In the genomic region with DNA sequence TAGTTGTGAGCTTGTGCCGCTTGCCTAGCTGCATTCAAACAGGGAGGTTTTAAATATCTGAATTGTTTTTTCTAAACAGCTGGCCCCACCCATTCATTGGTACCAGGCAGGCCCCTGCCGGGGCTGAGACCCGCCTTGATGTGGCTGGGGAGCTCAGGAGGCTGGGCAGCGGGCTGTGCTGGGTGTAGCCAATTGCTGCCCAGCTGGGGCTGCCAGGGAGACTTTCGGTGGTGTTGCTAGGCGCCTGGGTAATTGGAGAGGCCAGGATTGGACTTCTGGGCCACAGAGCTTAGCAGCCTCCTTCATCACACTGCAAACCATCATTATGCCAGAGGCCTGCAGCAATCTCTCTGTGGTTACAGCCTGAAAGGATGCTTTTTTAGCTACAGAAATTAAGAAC, we compare ENCODE assay signal across 13 cellular contexts. TPM values are rescaled to one million over a fixed set of nuclear protein-coding genes. Genes with fewer than 3 reads are reported as not detected.
DNase-seq lines count a peak whose midpoint lies in the region; ATAC-seq and TF ChIP-seq lines count a peak whose summit lies in the region.
"Had no signal": no experiment of that assay in that cellular context is flagged by ENCODE, and none has a peak within 500 bp of the region (broad histone marks: within the 10 kb centered on the region; RNA-seq: fewer than 3 reads in every experiment).

No MANE protein-coding gene starts in this region.

- CTCF ChIA-PET in Panc1 (lab: Charles Lee): no interaction called here

- no TSS peak for BruUV-seq in Panc1 (replicated peaks; lab: Mats Ljungman, UMichigan)

- DNase-seq in NCI-H510A (lab: John Stamatoyannopoulos, UW): peak; percentile 42
- DNase-seq in NCI-H510A treated with DMSO at 0.1 percent for 48 hours (lab: John Stamatoyannopoulos, UW): no peak
- DNase-seq in Panc1 (ENCODE audit: low read depth, low spot score): no peak
- peak; percentile 98 for DNase-seq in globus pallidus (ENCODE audit: low spot score)
- DNase-seq in stimulated activated effector memory CD8-positive, alpha-beta T cell treated with anti-CD3 and anti-CD28 coated beads, Interleukin-12 subunit alpha, Interleukin-12 subunit beta, amount 100 ng/mL, for 72 hours (ENCODE audit: low spot score in 2 of 2): no peak
- DNase-seq in activated naive CD8-positive, alpha-beta T cell treated with anti-CD3 and anti-CD28 coated beads, Interleukin-2, amount 50 U/mL, for 24 hours: no peak
- no peak for DNase-seq in type B pancreatic cell (ENCODE audit: extremely low spot score, unreplicated experiment)
- DNase-seq: activated T-cell treated with anti-CD3 and anti-CD28 coated beads, Interleukin-2, amount 50 U/mL, for 48 hours; lower lobe of right lung had no signal

- peaks cover 6% of the 10 kb centered on the region for H3K4me1 Mint-ChIP-seq in stimulated activated effector memory CD8-positive, alpha-beta T cell treated with anti-CD3 and anti-CD28 coated beads, Interleukin-12 subunit alpha, Interleukin-12 subunit beta, amount 100 ng/mL, for 72 hours
- no peaks in the 10 kb centered on the region for H3K4me1 Mint-ChIP-seq in activated naive CD8-positive, alpha-beta T cell treated with anti-CD3 and anti-CD28 coated beads, Interleukin-2, amount 50 U/mL, for 24 hours
- H3K4me1 Mint-ChIP-seq in type B pancreatic cell (ENCODE audit: unreplicated experiment): no peaks in the 10 kb centered on the region

- no peak overlapping the region for H3K4me3 ChIP-seq in Panc1 (ENCODE audit: low read depth in 2 of 2, low read length in 2 of 2)
- H3K4me3 ChIP-seq: lower lobe of right lung, upper lobe of left lung had no signal

- ATAC-seq in Panc1 (peak; percentile 38), GM18861 (IDR thresholded peaks at IDR 0.05; ENCODE audit: unreplicated experiment) (no peak)
- ATAC-seq in stimulated activated effector memory CD8-positive, alpha-beta T cell treated with anti-CD3 and anti-CD28 coated beads, Interleukin-12 subunit alpha, Interleukin-12 subunit beta, amount 100 ng/mL, for 72 hours: peak; percentile 41
- no peak for ATAC-seq in activated naive CD8-positive, alpha-beta T cell treated with anti-CD3 and anti-CD28 coated beads, Interleukin-2, amount 50 U/mL, for 24 hours
- ATAC-seq: lower lobe of right lung had no signal

- H3K9me3 ChIP-seq in Panc1 (ENCODE audit: control insufficient read depth, insufficient read depth, low read depth, low read length): no peaks in the 10 kb centered on the region
- H3K9me3 ChIP-seq: lower lobe of right lung, upper lobe of left lung had no signal

- no peaks in the 10 kb centered on the region for H3K9me3 Mint-ChIP-seq in stimulated activated effector memory CD8-positive, alpha-beta T cell treated with anti-CD3 and anti-CD28 coated beads, Interleukin-12 subunit alpha, Interleukin-12 subunit beta, amount 100 ng/mL, for 72 hours
- no peaks in the 10 kb centered on the region for H3K9me3 Mint-ChIP-seq in activated naive CD8-positive, alpha-beta T cell treated with anti-CD3 and anti-CD28 coated beads, Interleukin-2, amount 50 U/mL, for 24 hours
- no peaks in the 10 kb centered on the region for H3K9me3 Mint-ChIP-seq in type B pancreatic cell

- no peaks in the 10 kb centered on the region for H3K4me1 ChIP-seq in Panc1 (ENCODE audit: control insufficient read depth, insufficient read depth, low read length)
- H3K4me1 ChIP-seq: lower lobe of right lung, upper lobe of left lung had no signal

- TF ChIP-seq CTCF in Panc1 (IDR thresholded peaks at IDR 0.05) (no peak), type B pancreatic cell (conservative IDR thresholded peaks at IDR 0.05) (no peak)

- in situ Hi-C loops in Panc1 (cut with HindIII; ENCODE audit: low pct_unique_long_range_greater_than_20kb, low sequenced_read_pairs): no loop called here

- no peak overlapping the region for H3K4me3 Mint-ChIP-seq in stimulated activated effector memory CD8-positive, alpha-beta T cell treated with anti-CD3 and anti-CD28 coated beads, Interleukin-12 subunit alpha, Interleukin-12 subunit beta, amount 100 ng/mL, for 72 hours
- no peak overlapping the region for H3K4me3 Mint-ChIP-seq in activated naive CD8-positive, alpha-beta T cell treated with anti-CD3 and anti-CD28 coated beads, Interleukin-2, amount 50 U/mL, for 24 hours
- H3K4me3 Mint-ChIP-seq in type B pancreatic cell: no peak overlapping the region

- POLR2A ChIA-PET in Panc1 (lab: Charles Lee): no interaction called here

- intact Hi-C loops in Panc1 (cut with micrococcal nuclease; ENCODE audit: unreplicated experiment): no loop called here

- no peaks in the 10 kb centered on the region for H3K36me3 Mint-ChIP-seq in stimulated activated effector memory CD8-positive, alpha-beta T cell treated with anti-CD3 and anti-CD28 coated beads, Interleukin-12 subunit alpha, Interleukin-12 subunit beta, amount 100 ng/mL, for 72 hours
- H3K36me3 Mint-ChIP-seq in activated naive CD8-positive, alpha-beta T cell treated with anti-CD3 and anti-CD28 coated beads, Interleukin-2, amount 50 U/mL, for 24 hours (ENCODE audit: low read depth): no peaks in the 10 kb centered on the region
- no peaks in the 10 kb centered on the region for H3K36me3 Mint-ChIP-seq in type B pancreatic cell

- H3K27me3 Mint-ChIP-seq in activated naive CD8-positive, alpha-beta T cell treated with anti-CD3 and anti-CD28 coated beads, Interleukin-2, amount 50 U/mL, for 24 hours: peaks cover 3% of the 10 kb centered on the region
- peaks cover 7% of the 10 kb centered on the region for H3K27me3 Mint-ChIP-seq in type B pancreatic cell

- H3K27me3 ChIP-seq in Panc1 (ENCODE audit: control insufficient read depth, insufficient read depth, low read length): no peaks in the 10 kb centered on the region
- H3K27me3 ChIP-seq: upper lobe of left lung had no signal

- no peak overlapping the region for H3K27ac ChIP-seq in Panc1 (ENCODE audit: low read length)
- H3K27ac ChIP-seq: lower lobe of right lung, upper lobe of left lung had no signal

- no peak overlapping the region for H3K27ac Mint-ChIP-seq in stimulated activated effector memory CD8-positive, alpha-beta T cell treated with anti-CD3 and anti-CD28 coated beads, Interleukin-12 subunit alpha, Interleukin-12 subunit beta, amount 100 ng/mL, for 72 hours
- no peak overlapping the region for H3K27ac Mint-ChIP-seq in activated naive CD8-positive, alpha-beta T cell treated with anti-CD3 and anti-CD28 coated beads, Interleukin-2, amount 50 U/mL, for 24 hours
- H3K27ac Mint-ChIP-seq in type B pancreatic cell: no peak overlapping the region

- no peaks in the 10 kb centered on the region for H3K36me3 ChIP-seq in Panc1 (ENCODE audit: control insufficient read depth, insufficient read depth, low read length)
- H3K36me3 ChIP-seq: lower lobe of right lung, upper lobe of left lung had no signal

RNA-seq across cellular contexts. Expression of a gene that starts 12.2 kb away (rescaled TPM):
- total RNA-seq in Panc1 (2021; ENCODE audit: unreplicated experiment) (7.1 TPM), type B pancreatic cell (ENCODE audit: low replicate concordance) (0.80 and 1.2 TPM in 2 replicates)
- 26.1 TPM for polyA plus RNA-seq in Panc1 (2012; ENCODE audit: insufficient read length)
- total RNA-seq: OCI-LY7 had no signal

RNA-seq across cellular contexts. Expression of a gene that starts 48.1 kb away (rescaled TPM):
- total RNA-seq in Panc1 (2021; ENCODE audit: unreplicated experiment) (0.10 TPM), type B pancreatic cell (ENCODE audit: low replicate concordance) (not detected in 2 replicates)
- polyA plus RNA-seq in Panc1 (2012; ENCODE audit: insufficient read length): 0.27 TPM
- total RNA-seq: fibroblast of villous mesenchyme, lower lobe of right lung, OCI-LY7, upper lobe of left lung had no signal

RNA-seq across cellular contexts. Expression of a gene that starts 56.3 kb away (rescaled TPM):
- total RNA-seq in Panc1 (2021; ENCODE audit: unreplicated experiment) (17.4 TPM), type B pancreatic cell (ENCODE audit: low replicate concordance) (20.0 and 29.6 TPM in 2 replicates)
- 15.0 TPM for polyA plus RNA-seq in Panc1 (2012; ENCODE audit: insufficient read length)

Comparison
In these comparisons a context has a peak if more than half of its experiments do, and no peak if none do; other contexts are left out.
1. DNase-seq: peak in NCI-H510A (single experiment) and globus pallidus (single experiment); none in NCI-H510A treated with DMSO at 0.1 percent for 48 hours (single experiment), Panc1 (single experiment), stimulated activated effector memory CD8-positive, alpha-beta T cell treated with anti-CD3 and anti-CD28 coated beads, Interleukin-12 subunit alpha, Interleukin-12 subunit beta, amount 100 ng/mL, for 72 hours (0 of 2), activated naive CD8-positive, alpha-beta T cell treated with anti-CD3 and anti-CD28 coated beads, Interleukin-2, amount 50 U/mL, for 24 hours (single experiment) and type B pancreatic cell (single experiment).
2. ATAC-seq: peak in Panc1 (single experiment) and stimulated activated effector memory CD8-positive, alpha-beta T cell treated with anti-CD3 and anti-CD28 coated beads, Interleukin-12 subunit alpha, Interleukin-12 subunit beta, amount 100 ng/mL, for 72 hours (single experiment); none in activated naive CD8-positive, alpha-beta T cell treated with anti-CD3 and anti-CD28 coated beads, Interleukin-2, amount 50 U/mL, for 24 hours (single experiment) and GM18861 (single experiment).